Comparison of ENCODE assay signal across 9 cellular contexts in the genomic region with DNA sequence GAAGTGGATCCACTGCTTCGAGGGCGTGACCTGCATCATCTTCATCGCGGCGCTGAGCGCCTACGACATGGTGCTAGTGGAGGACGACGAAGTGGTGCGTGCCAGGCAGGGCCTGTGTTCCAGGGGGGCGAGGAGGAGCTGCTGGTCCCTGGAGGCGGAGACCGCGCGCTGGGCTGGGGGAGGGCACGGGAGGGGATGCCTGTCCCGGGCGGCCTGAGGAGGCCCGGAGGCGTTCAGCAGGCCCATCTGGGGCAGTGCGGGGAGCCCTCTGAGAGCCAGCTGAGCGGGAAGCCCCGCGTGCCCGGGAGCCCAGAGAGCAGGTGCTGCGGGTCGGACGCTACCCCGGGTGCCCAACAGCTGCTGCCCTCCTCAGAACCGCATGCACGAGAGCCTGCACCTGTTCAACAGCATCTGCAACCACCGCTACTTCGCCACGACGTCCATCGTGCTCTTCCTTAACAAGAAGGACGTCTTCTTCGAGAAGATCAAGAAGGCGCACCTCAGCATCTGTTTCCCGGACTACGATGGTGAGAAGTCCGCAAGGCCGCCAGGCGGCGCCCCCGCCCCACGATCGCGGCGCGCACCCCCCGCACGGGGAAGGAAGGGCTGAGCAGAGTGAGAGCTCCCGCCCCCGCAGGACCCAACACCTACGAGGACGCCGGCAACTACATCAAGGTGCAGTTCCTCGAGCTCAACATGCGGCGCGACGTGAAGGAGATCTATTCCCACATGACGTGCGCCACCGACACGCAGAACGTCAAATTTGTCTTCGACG. TPM values are rescaled to one million over a fixed set of nuclear protein-coding genes. Genes with fewer than 3 reads are reported as not detected.
DNase-seq lines count a peak whose midpoint lies in the region; ATAC-seq and TF ChIP-seq lines count a peak whose summit lies in the region.
"Had no signal": no experiment of that assay in that cellular context is flagged by ENCODE, and none has a peak within 500 bp of the region (broad histone marks: within the 10 kb centered on the region; RNA-seq: fewer than 3 reads in every experiment).

No MANE protein-coding gene starts in this region.

- H3K4me2 ChIP-seq in smooth muscle cell = no peak overlapping the region

- H2AFZ ChIP-seq in smooth muscle cell (ENCODE audit: low read depth) = no peak overlapping the region

- no peaks in the 10 kb centered on the region for H3K36me3 ChIP-seq in smooth muscle cell (ENCODE audit: low read depth)
- H3K36me3 ChIP-seq: SJSA1 had no signal

- peak overlapping the region; percentile 67 for H3K27ac Mint-ChIP-seq in CD4-positive, alpha-beta T cell
- no peak overlapping the region for H3K27ac Mint-ChIP-seq in T-helper 2 cell treated with Interferon-gamma antibody and Interleukin-4, amounts not matched to agents 5 μg/mL and 100 μg/mL, for 36 hours

- 40% methylated on average over 65 of the region's 70 CpGs for WGBS in smooth muscle cell (ENCODE audit: low lambda C conversion rate)

- H3F3A ChIP-seq in smooth muscle cell (ENCODE audit: low read depth) = no peaks in the 10 kb centered on the region

- intact Hi-C loops in CD4-positive, alpha-beta T cell (cut with DNase I, micrococcal nuclease) = loop anchor here (1.0 to 5.0 kb wide), 4 partner anchors 32 to 128 kb away; a partner anchor contains a TSS

- no peaks in the 10 kb centered on the region for H3K36me3 Mint-ChIP-seq in CD4-positive, alpha-beta T cell (ENCODE audit: low read depth)
- H3K36me3 Mint-ChIP-seq in T-helper 2 cell treated with Interferon-gamma antibody and Interleukin-4, amounts not matched to agents 5 μg/mL and 100 μg/mL, for 36 hours (ENCODE audit: low read depth) = no peaks in the 10 kb centered on the region

- peaks cover 15% of the 10 kb centered on the region for H3K4me1 Mint-ChIP-seq in CD4-positive, alpha-beta T cell (ENCODE audit: low read depth)
- peaks cover 7% of the 10 kb centered on the region for H3K4me1 Mint-ChIP-seq in T-helper 2 cell treated with Interferon-gamma antibody and Interleukin-4, amounts not matched to agents 5 μg/mL and 100 μg/mL, for 36 hours (ENCODE audit: low read depth)

- H3K4me1 ChIP-seq in smooth muscle cell (ENCODE audit: low read depth) = no peaks in the 10 kb centered on the region

- H3K27me3 ChIP-seq in CD4-positive, alpha-beta T cell (ENCODE audit: control insufficient read depth, insufficient read depth, low read length) = peaks cover 13% of the 10 kb centered on the region
- H3K27me3 ChIP-seq in smooth muscle cell (ENCODE audit: low read depth) = peaks cover 5% of the 10 kb centered on the region

- POLR2A ChIA-PET in CD4-positive, alpha-beta T cell (lab: Charles Lee) = interaction anchor here (0.9 to 2.7 kb wide), 11 partner anchors 11 to 171 kb away, joined by 3 to 32 read pairs (median 4); a partner anchor contains a TSS

- TF ChIP-seq CTCF in CD4-positive, alpha-beta T cell (IDR thresholded peaks at IDR 0.05) = peak; percentile 80
- TF ChIP-seq CTCF in smooth muscle cell (IDR thresholded peaks at IDR 0.05; ENCODE audit: borderline replicate concordance, insufficient read depth, poor library complexity, severe bottlenecking) = peak; percentile 74

- no peaks in the 10 kb centered on the region for H3K9me3 ChIP-seq in CD4-positive, alpha-beta T cell (ENCODE audit: control insufficient read depth, low read length)
- no peaks in the 10 kb centered on the region for H3K9me3 ChIP-seq in smooth muscle cell (replicated peaks; ENCODE audit: low read depth)
- H3K9me3 ChIP-seq: SJSA1 had no signal

- no peak overlapping the region for H3K4me3 ChIP-seq in smooth muscle cell
- H3K4me3 ChIP-seq: SJSA1 had no signal

- H3K4me3 Mint-ChIP-seq in CD4-positive, alpha-beta T cell = peak overlapping the region; percentile 27
- H3K4me3 Mint-ChIP-seq in T-helper 2 cell treated with Interferon-gamma antibody and Interleukin-4, amounts not matched to agents 5 μg/mL and 100 μg/mL, for 36 hours = peak overlapping the region; percentile 45

- no peak overlapping the region for H3K27ac ChIP-seq in CD4-positive, alpha-beta T cell (ENCODE audit: low read depth, low read length)
- no peak overlapping the region for H3K27ac ChIP-seq in smooth muscle cell (ENCODE audit: low read depth)
- H3K27ac ChIP-seq: SJSA1 had no signal

- H3K27me3 Mint-ChIP-seq in CD4-positive, alpha-beta T cell = peaks cover 26% of the 10 kb centered on the region
- peaks cover 20% of the 10 kb centered on the region for H3K27me3 Mint-ChIP-seq in T-helper 2 cell treated with Interferon-gamma antibody and Interleukin-4, amounts not matched to agents 5 μg/mL and 100 μg/mL, for 36 hours (ENCODE audit: low read depth)

- peak; percentile 88 for ATAC-seq in CD4-positive, alpha-beta T cell (ENCODE audit: poor library complexity)
- no peak for ATAC-seq in GM21786 (IDR thresholded peaks at IDR 0.05; ENCODE audit: unreplicated experiment)
- ATAC-seq in GM18868 (IDR thresholded peaks at IDR 0.05; ENCODE audit: unreplicated experiment) = no peak

- no peaks in the 10 kb centered on the region for H4K20me1 ChIP-seq in smooth muscle cell (ENCODE audit: low read depth)

- no peak overlapping the region for H3K9ac ChIP-seq in smooth muscle cell (ENCODE audit: low read depth)

- no peaks in the 10 kb centered on the region for H3K79me2 ChIP-seq in smooth muscle cell (ENCODE audit: low read depth)

- no peaks in the 10 kb centered on the region for H3K9me3 Mint-ChIP-seq in CD4-positive, alpha-beta T cell
- no peaks in the 10 kb centered on the region for H3K9me3 Mint-ChIP-seq in T-helper 2 cell treated with Interferon-gamma antibody and Interleukin-4, amounts not matched to agents 5 μg/mL and 100 μg/mL, for 36 hours

- peak; percentile 75 to 93 (median 83) for DNase-seq in CD4-positive, alpha-beta T cell
- DNase-seq in HS-5 (ENCODE audit: low read depth) = peak; percentile 15
- DNase-seq in T-helper 2 cell treated with Interferon-gamma antibody and Interleukin-4, amounts not matched to agents 5 μg/mL and 100 μg/mL, for 36 hours (ENCODE audit: low spot score) = peak; percentile 77
- DNase-seq in amygdala (lab: John Stamatoyannopoulos, UW) = peak in 44 of 56 donors; percentile 11 to 83 (median 49)
- DNase-seq in hypothalamus (lab: John Stamatoyannopoulos, UW) = peak in 47 of 51 donors; percentile 6 to 83 (median 47)
- peak; percentile 19 for DNase-seq in smooth muscle cell (lab: John Stamatoyannopoulos, UW; ENCODE audit: unreplicated experiment)

- CTCF ChIA-PET in CD4-positive, alpha-beta T cell (lab: Charles Lee) = interaction anchor here (0.8 to 4.3 kb wide), 23 partner anchors 9 to 156 kb away, joined by 3 to 82 read pairs (median 4); a partner anchor contains a TSS

RNA-seq across cellular contexts. Expression of a gene that starts 2.9 kb away (rescaled TPM):
- under 1 TPM; 0.11 to 0.28 TPM for total RNA-seq in CD4-positive, alpha-beta T cell
- not detected in 2 replicates for total RNA-seq in smooth muscle cell
- polyA plus RNA-seq in smooth muscle cell = 0.24 TPM in 1 of 2 replicates, not detected in the other
- total RNA-seq: SJSA1 had no signal

RNA-seq across cellular contexts. Expression of a gene that starts 10.8 kb away (rescaled TPM):
- 1 to 10 TPM; 1.0 to 1.1 TPM for total RNA-seq in CD4-positive, alpha-beta T cell
- 0.58 and 3.9 TPM in 2 replicates for total RNA-seq in smooth muscle cell
- polyA plus RNA-seq in smooth muscle cell = 3.5 and 4.2 TPM in 2 replicates
- total RNA-seq: SJSA1 had no signal

RNA-seq across cellular contexts. Expression of a gene that starts 39.2 kb away (rescaled TPM):
- 1 to 10 TPM in 1 of 2 experiments, under 1 TPM in 1; 0.22 to 1.1 TPM for total RNA-seq in CD4-positive, alpha-beta T cell
- total RNA-seq in smooth muscle cell = 16.9 and 25.0 TPM in 2 replicates
- polyA plus RNA-seq in smooth muscle cell = 9.2 and 17.8 TPM in 2 replicates

RNA-seq across cellular contexts. Expression of a gene that starts 41.7 kb away (rescaled TPM):
- total RNA-seq in CD4-positive, alpha-beta T cell = 100 to 1,000 TPM; 204 to 217 TPM
- total RNA-seq in smooth muscle cell = 209 and 230 TPM in 2 replicates
- polyA plus RNA-seq in smooth muscle cell = 454 and 466 TPM in 2 replicates

Comparison
In these comparisons a context has a peak if more than half of its experiments do, and no peak if none do; other contexts are left out.
1. DNase-seq: peak in every context shown above with its lines; median percentile 83 in CD4-positive, alpha-beta T cell; 77 in T-helper 2 cell treated with Interferon-gamma antibody and Interleukin-4, amounts not matched to agents 5 μg/mL and 100 μg/mL, for 36 hours; 49 in amygdala; 47 in hypothalamus; 19 in smooth muscle cell; 15 in HS-5.